In genomic region chr11:66328036-66328306, GRCh38 we compare ENCODE assay signal across 9 cellular contexts. TPM values are rescaled to one million over a fixed set of nuclear protein-coding genes. Genes with fewer than 3 reads are reported as not detected.
DNase-seq lines count a peak whose midpoint lies in the region; ATAC-seq, FAIRE-seq and TF ChIP-seq lines count a peak whose summit lies in the region.
"Had no signal": no experiment of that assay in that cellular context is flagged by ENCODE, and none has a peak within 500 bp of the region (broad histone marks: within the 10 kb centered on the region; RNA-seq: fewer than 3 reads in every experiment).

No MANE protein-coding gene starts in this region.

- H3K27ac Mint-ChIP-seq in activated naive CD8-positive, alpha-beta T cell treated with anti-CD3 and anti-CD28 coated beads, Interleukin-2, amount 10 ng/mL, durations not matched to agents 7 days and 5 days = peak overlapping the region; percentile 89

- H3K23ac ChIP-seq in mesendoderm (ENCODE audit: low read length) = no peak overlapping the region

- peak overlapping the region; percentile 72 for H3K56ac ChIP-seq in mesendoderm (ENCODE audit: low read length)

- H4K20me1 ChIP-seq in BLaER1 (no peaks in the 10 kb centered on the region), KMS-11 (ENCODE audit: insufficient read depth) (no peaks in the 10 kb centered on the region)

- H4K5ac ChIP-seq in mesendoderm (ENCODE audit: low read length) = no peak overlapping the region

- peak; percentile 40 for ATAC-seq in activated naive CD8-positive, alpha-beta T cell treated with anti-CD3 and anti-CD28 coated beads, Interleukin-2, amount 10 ng/mL, durations not matched to agents 7 days and 5 days (ENCODE audit: low read depth)
- ATAC-seq in GM18858 (IDR thresholded peaks at IDR 0.05; ENCODE audit: unreplicated experiment) = no peak
- ATAC-seq in GM21717 (IDR thresholded peaks at IDR 0.05; ENCODE audit: unreplicated experiment) = no peak

- no peak overlapping the region for H2BK120ac ChIP-seq in mesendoderm (ENCODE audit: low read depth, low read length)

- no peak overlapping the region for H2BK5ac ChIP-seq in mesendoderm (ENCODE audit: low read length)

- H3K27me3 ChIP-seq in BLaER1 (no peaks in the 10 kb centered on the region), KMS-11 (ENCODE audit: insufficient read depth, low read depth) (peaks cover 18% of the 10 kb centered on the region; the same call in 1 of the 2 replicates), mesendoderm (ENCODE audit: insufficient read depth, low read length, poor library complexity) (no peaks in the 10 kb centered on the region)

- POLR2A ChIA-PET in activated naive CD8-positive, alpha-beta T cell treated with anti-CD3 and anti-CD28 coated beads, Interleukin-2, amount 10 ng/mL, durations not matched to agents 7 days and 5 days (lab: Charles Lee) = interaction anchor here (4.3 kb wide), 1 partner anchor 13 kb away, joined by 215 read pairs; the partner anchor contains the start of gene CD248

- H3K36me3 ChIP-seq in BLaER1 = no peaks in the 10 kb centered on the region
- H3K36me3 ChIP-seq in KMS-11 (ENCODE audit: insufficient read depth) = no peaks in the 10 kb centered on the region
- no peaks in the 10 kb centered on the region for H3K36me3 ChIP-seq in mesendoderm (ENCODE audit: control insufficient read depth, insufficient read depth, low read length)

- peaks cover 2% of the 10 kb centered on the region for H3K36me3 Mint-ChIP-seq in activated naive CD8-positive, alpha-beta T cell treated with anti-CD3 and anti-CD28 coated beads, Interleukin-2, amount 10 ng/mL, durations not matched to agents 7 days and 5 days

- H3K9ac ChIP-seq in BLaER1 = peak overlapping the region; percentile 84
- H3K9ac ChIP-seq in KMS-11 = no peak overlapping the region; the same call in 1 of the 2 replicates
- no peak overlapping the region for H3K9ac ChIP-seq in mesendoderm (ENCODE audit: low read length)

- FAIRE-seq in HTR-8/SVneo (lab: Jason Lieb, UNC) = no peak

- no peaks in the 10 kb centered on the region for H3K9me3 ChIP-seq in BLaER1

- H3K4me2 ChIP-seq in BLaER1 (peak overlapping the region; percentile 98), KMS-11 (no peak overlapping the region; the same call in 1 of the 2 replicates), mesendoderm (ENCODE audit: low read length) (no peak overlapping the region)

- H3K9me3 Mint-ChIP-seq in activated naive CD8-positive, alpha-beta T cell treated with anti-CD3 and anti-CD28 coated beads, Interleukin-2, amount 10 ng/mL, durations not matched to agents 7 days and 5 days = no peaks in the 10 kb centered on the region

- peaks cover 40% of the 10 kb centered on the region for H3K4me1 Mint-ChIP-seq in activated naive CD8-positive, alpha-beta T cell treated with anti-CD3 and anti-CD28 coated beads, Interleukin-2, amount 10 ng/mL, durations not matched to agents 7 days and 5 days

- H3K4me3 ChIP-seq in BLaER1 = 0 out of 2 replicates have a peak overlapping the region, but pooled peaks have one; percentile 48
- H3K4me3 ChIP-seq in KMS-11 (IDR thresholded peaks at IDR 0.05; ENCODE audit: insufficient read depth, low read depth, low read length) = no peak overlapping the region
- H3K4me3 ChIP-seq in mesendoderm (ENCODE audit: low read length) = no peak overlapping the region

- H3K27me3 Mint-ChIP-seq in activated naive CD8-positive, alpha-beta T cell treated with anti-CD3 and anti-CD28 coated beads, Interleukin-2, amount 10 ng/mL, durations not matched to agents 7 days and 5 days = no peaks in the 10 kb centered on the region

- no peaks in the 10 kb centered on the region for H3K79me2 ChIP-seq in KMS-11 (ENCODE audit: insufficient read depth, low read depth)
- no peaks in the 10 kb centered on the region for H3K79me2 ChIP-seq in mesendoderm (ENCODE audit: control insufficient read depth, insufficient read depth, low read length)

- DNase-seq in activated naive CD8-positive, alpha-beta T cell treated with anti-CD3 and anti-CD28 coated beads, Interleukin-2, amount 10 ng/mL, durations not matched to agents 7 days and 5 days = peak; percentile 68
- DNase-seq in mesendoderm = no peak
- no peak for DNase-seq in HTR-8/SVneo (ENCODE audit: insufficient read length, low spot score)
- no peak for DNase-seq in effector CD4-positive, alpha-beta T cell

- WGBS in mesendoderm (ENCODE audit: extremely low coverage, insufficient coverage, low lambda C conversion rate) = no CpG with 5 or more reads among the region's 2 CpGs

- H3K18ac ChIP-seq in mesendoderm (ENCODE audit: low read length) = no peak overlapping the region

- H3K79me1 ChIP-seq in mesendoderm (ENCODE audit: low read length) = no peaks in the 10 kb centered on the region

- H3K4me1 ChIP-seq in BLaER1 = peaks cover 88% of the 10 kb centered on the region
- peaks cover 10% of the 10 kb centered on the region for H3K4me1 ChIP-seq in KMS-11 (ENCODE audit: low read depth, poor library complexity, severe bottlenecking)
- H3K4me1 ChIP-seq in mesendoderm (ENCODE audit: control insufficient read depth, low read depth, low read length) = peaks cover 8% of the 10 kb centered on the region

- no peak overlapping the region for H3K4ac ChIP-seq in mesendoderm (ENCODE audit: low read depth, low read length)

- no peak for TF ChIP-seq CTCF in KMS-11 (conservative IDR thresholded peaks at IDR 0.05; ENCODE audit: low read depth, low read length)

- peak overlapping the region; percentile 69 for H2AFZ ChIP-seq in KMS-11 (ENCODE audit: low read depth)

- H4K8ac ChIP-seq in mesendoderm (ENCODE audit: low read depth, low read length) = no peak overlapping the region

- peak overlapping the region; percentile 26 for H3K4me3 Mint-ChIP-seq in activated naive CD8-positive, alpha-beta T cell treated with anti-CD3 and anti-CD28 coated beads, Interleukin-2, amount 10 ng/mL, durations not matched to agents 7 days and 5 days

- H2AK5ac ChIP-seq in mesendoderm (ENCODE audit: low read length) = peak overlapping the region; percentile 93

- H2BK15ac ChIP-seq in mesendoderm (replicated peaks; ENCODE audit: low read depth) = no peak overlapping the region

- peak overlapping the region; percentile 98 for H3K27ac ChIP-seq in BLaER1
- H3K27ac ChIP-seq in KMS-11 = no peak overlapping the region
- H3K27ac ChIP-seq in mesendoderm (ENCODE audit: low read depth, low read length) = no peak overlapping the region

RNA-seq across cellular contexts. Expression of gene RIN1, which starts 8.3 kb away (rescaled TPM):
- total RNA-seq in activated naive CD8-positive, alpha-beta T cell treated with anti-CD3 and anti-CD28 coated beads, Interleukin-2, amount 10 ng/mL, durations not matched to agents 7 days and 5 days = 1 to 10 TPM; 3.0 to 5.7 TPM
- 2.2 TPM for polyA plus RNA-seq in mesendoderm (2013, experiment 1 of 2)
- 1.8 TPM for polyA plus RNA-seq in mesendoderm (2013, experiment 2 of 2)

RNA-seq across cellular contexts. Expression of gene CD248, which starts 11.1 kb away (rescaled TPM):
- 10 to 100 TPM; 80.3 to 85.5 TPM for total RNA-seq in activated naive CD8-positive, alpha-beta T cell treated with anti-CD3 and anti-CD28 coated beads, Interleukin-2, amount 10 ng/mL, durations not matched to agents 7 days and 5 days
- 3.0 TPM for polyA plus RNA-seq in mesendoderm (2013, experiment 1 of 2)
- polyA plus RNA-seq in mesendoderm (2013, experiment 2 of 2) = 3.4 TPM
- total RNA-seq: myocyte had no signal

RNA-seq across cellular contexts. Expression of gene BRMS1, which starts 16.9 kb away (rescaled TPM):
- total RNA-seq in activated naive CD8-positive, alpha-beta T cell treated with anti-CD3 and anti-CD28 coated beads, Interleukin-2, amount 10 ng/mL, durations not matched to agents 7 days and 5 days = 10 to 100 TPM; 45.4 to 47.8 TPM
- 45.3 TPM for polyA plus RNA-seq in mesendoderm (2013, experiment 1 of 2)
- 44.6 TPM for polyA plus RNA-seq in mesendoderm (2013, experiment 2 of 2)

RNA-seq across cellular contexts. Expression of gene B4GAT1, which starts 19.5 kb away (rescaled TPM):
- total RNA-seq in activated naive CD8-positive, alpha-beta T cell treated with anti-CD3 and anti-CD28 coated beads, Interleukin-2, amount 10 ng/mL, durations not matched to agents 7 days and 5 days = 1 to 10 TPM; 9.5 to 9.7 TPM
- 10.0 TPM for polyA plus RNA-seq in mesendoderm (2013, experiment 1 of 2)
- polyA plus RNA-seq in mesendoderm (2013, experiment 2 of 2) = 10.3 TPM

RNA-seq across cellular contexts. Expression of gene TMEM151A, which starts 36.3 kb away (rescaled TPM):
- total RNA-seq in activated naive CD8-positive, alpha-beta T cell treated with anti-CD3 and anti-CD28 coated beads, Interleukin-2, amount 10 ng/mL, durations not matched to agents 7 days and 5 days = not detected
- polyA plus RNA-seq in mesendoderm (2013, experiment 1 of 2) = 0.27 TPM
- polyA plus RNA-seq in mesendoderm (2013, experiment 2 of 2) = 0.21 TPM
